ENCODE assay signal across 1 cellular context in the genomic region with DNA sequence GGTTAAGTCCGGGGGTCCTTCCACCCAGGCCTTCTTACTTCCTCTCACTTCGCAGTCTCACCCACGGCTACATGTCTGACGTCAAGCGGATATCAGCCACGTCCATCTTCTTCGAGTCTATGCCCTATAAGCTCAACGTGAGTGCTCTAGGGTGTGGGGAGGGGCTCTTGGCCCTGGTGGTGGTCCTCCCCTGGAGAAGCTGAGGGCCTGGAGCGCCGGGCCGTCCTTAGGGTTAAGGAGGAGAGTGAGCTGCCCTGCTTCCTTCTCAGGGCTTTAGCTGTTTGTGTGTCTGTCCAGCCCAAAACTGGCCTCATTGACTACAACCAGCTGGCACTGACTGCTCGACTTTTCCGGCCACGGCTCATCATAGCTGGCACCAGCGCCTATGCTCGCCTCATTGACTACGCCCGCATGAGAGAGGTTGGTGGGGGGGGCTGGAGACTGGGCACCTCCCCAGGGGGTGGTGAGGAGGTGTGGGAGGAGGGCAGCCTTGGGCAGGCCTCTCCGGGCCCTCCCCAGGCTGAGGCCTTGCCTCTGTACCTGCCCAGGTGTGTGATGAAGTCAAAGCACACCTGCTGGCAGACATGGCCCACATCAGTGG.
TF ChIP-seq lines count a peak whose summit lies in the region.

No MANE protein-coding gene starts in this region.

TF ChIP-seq in endothelial cell of umbilical vein, 7 proteins besides CTCF, POLR2A, EP300 and RAD21:
- TF ChIP-seq, protein P1, sequence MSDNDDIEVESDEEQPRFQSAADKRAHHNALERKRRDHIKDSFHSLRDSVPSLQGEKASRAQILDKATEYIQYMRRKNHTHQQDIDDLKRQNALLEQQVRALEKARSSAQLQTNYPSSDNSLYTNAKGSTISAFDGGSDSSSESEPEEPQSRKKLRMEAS (IDR thresholded peaks at IDR 0.05; ENCODE audit: insufficient read depth, insufficient read length) = no peak
- TF ChIP-seq JUN (IDR thresholded peaks at IDR 0.05; ENCODE audit: borderline replicate concordance, insufficient read depth, insufficient read length, low read depth) = no peak
- TF ChIP-seq EZH2 (IDR thresholded peaks at IDR 0.05; ENCODE audit: borderline replicate concordance, low read depth, low read length, severe bottlenecking) = no peak
- no peak for TF ChIP-seq FOS (IDR thresholded peaks at IDR 0.05; ENCODE audit: borderline replicate concordance, insufficient read depth, low read length)
- no peak for TF ChIP-seq MYC (IDR thresholded peaks at IDR 0.05; ENCODE audit: low read depth, low read length)
- TF ChIP-seq GATA2 (IDR thresholded peaks at IDR 0.05; ENCODE audit: insufficient read depth, insufficient read length, low read depth, low read length) = no peak
- TF ChIP-seq POLR2AphosphoS5 (IDR thresholded peaks at IDR 0.05; ENCODE audit: insufficient read depth, low read depth, low read length) = no peak
